ENCODE assay signal across 19 cellular contexts in the genomic region with DNA sequence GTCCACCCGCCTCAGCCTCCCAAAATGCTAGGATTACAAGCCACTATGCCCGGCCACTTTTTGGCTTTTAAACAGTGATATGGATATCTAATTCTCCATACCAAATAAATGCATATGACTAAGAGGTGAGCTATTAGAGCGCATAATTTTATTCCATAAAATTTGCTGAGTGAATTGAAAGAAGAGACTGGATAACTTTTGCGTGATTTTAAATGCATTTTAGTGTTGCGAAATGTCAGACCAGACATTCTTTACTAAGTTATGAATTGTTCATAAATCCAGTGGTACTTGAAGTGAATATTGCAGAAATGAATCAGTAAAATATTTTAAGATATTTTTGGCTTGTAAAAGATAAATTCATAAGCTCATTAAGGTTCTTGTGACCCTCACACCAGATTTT. TPM values are rescaled to one million over a fixed set of nuclear protein-coding genes. Genes with fewer than 3 reads are reported as not detected.
"Had no signal": no experiment of that assay in that cellular context is flagged by ENCODE, and none has a peak within 500 bp of the region (broad histone marks: within the 10 kb centered on the region; RNA-seq: fewer than 3 reads in every experiment).

No MANE protein-coding gene starts in this region.

- H3K4me2 ChIP-seq: hepatocyte had no signal

- H3K9me3 ChIP-seq: ascending aorta, left lung had no signal

- H3K4me1 ChIP-seq: ascending aorta, left lung, parathyroid adenoma had no signal

- ATAC-seq: left lung; naive thymus-derived CD4-positive, alpha-beta T cell; stimulated activated effector memory CD8-positive, alpha-beta T cell treated with anti-CD3 and anti-CD28 coated beads, Interleukin-12 subunit alpha, Interleukin-12 subunit beta, amount 100 ng/mL, for 72 hours had no signal

- H2AFZ ChIP-seq: hepatocyte, parathyroid adenoma had no signal

- DNase-seq: activated B cell treated with CpG ODN at 0.5 μM for 24 hours; activated CD4-positive, alpha-beta T cell treated with anti-CD3 and anti-CD28 coated beads, Interleukin-2, amount 10 ng/mL, durations not matched to agents 7 days and 5 days; activated CD8-positive, alpha-beta memory T cell treated with anti-CD3 and anti-CD28 coated beads, Interleukin-2, amount 50 U/mL, for 48 hours; activated naive CD4-positive, alpha-beta T cell; activated naive CD8-positive, alpha-beta T cell treated with anti-CD3 and anti-CD28 coated beads, Interleukin-2, amount 10 ng/mL, durations not matched to agents 7 days and 5 days; dorsolateral prefrontal cortex; endodermal cell; left lung; naive thymus-derived CD4-positive, alpha-beta T cell had no signal

- H3K4me3 ChIP-seq: ascending aorta, dorsolateral prefrontal cortex, hepatocyte, left lung had no signal

- H3K27ac ChIP-seq: ascending aorta, dorsolateral prefrontal cortex, hepatocyte, left lung, parathyroid adenoma had no signal

- FAIRE-seq: keratinocyte had no signal

- H3K27me3 ChIP-seq: ascending aorta, dorsolateral prefrontal cortex, hepatocyte, left lung had no signal

RNA-seq across cellular contexts. Expression of a gene that starts 57.5 kb away (rescaled TPM):
- total RNA-seq: activated B cell treated with CpG ODN at 0.5 μM for 24 hours; activated CD4-positive, alpha-beta T cell treated with anti-CD3 and anti-CD28 coated beads, Interleukin-2, amount 10 ng/mL, durations not matched to agents 7 days and 5 days; activated naive CD8-positive, alpha-beta T cell treated with anti-CD3 and anti-CD28 coated beads, Interleukin-2, amount 10 ng/mL, durations not matched to agents 7 days and 5 days; activated T-helper 1 cell treated with anti-CD3 and anti-CD28 coated beads, Interleukin-12 subunit alpha, Interleukin-12 subunit beta, Interleukin-2, Interleukin-4 antibody, amounts not matched to agents 30 ng/mL and 10 ng/mL and 1 ng/mL, durations not matched to agents 14 hours and 24 hours and 36 hours; ascending aorta; chondrocyte; dorsolateral prefrontal cortex; endodermal cell; epithelial cell of proximal tubule; glomerular endothelial cell; hepatocyte; left lung; naive thymus-derived CD4-positive, alpha-beta T cell; ureter had no signal
- polyA plus RNA-seq: hepatocyte, keratinocyte had no signal
